Comparison of ENCODE assay signal across 8 cellular contexts in genomic region chr17:48037924-48038323, GRCh38. TPM values are rescaled to one million over a fixed set of nuclear protein-coding genes. Genes with fewer than 3 reads are reported as not detected.
DNase-seq lines count a peak whose midpoint lies in the region; TF ChIP-seq lines count a peak whose summit lies in the region.

No MANE protein-coding gene starts in this region.

- H2AFZ ChIP-seq in Loucy (ENCODE audit: low read length) = peak overlapping the region; percentile 78

- no peak for TF ChIP-seq CTCF in AG09309 (IDR thresholded peaks at IDR 0.05; ENCODE audit: control insufficient read depth, insufficient read depth, low read depth, low read length, missing control alignments)
- no peak for TF ChIP-seq CTCF in Loucy (conservative IDR thresholded peaks at IDR 0.05; ENCODE audit: low read length)
- no peak for TF ChIP-seq CTCF in colonic mucosa (IDR thresholded peaks at IDR 0.05)
- TF ChIP-seq CTCF in nephron (IDR thresholded peaks at IDR 0.05; ENCODE audit: unreplicated experiment in 3 of 3) = no peak

- H3K27me3 ChIP-seq in Loucy (ENCODE audit: insufficient read depth, low read length, poor library complexity, severe bottlenecking) = no peaks in the 10 kb centered on the region
- H3K27me3 ChIP-seq in colonic mucosa = no peaks in the 10 kb centered on the region

- no peaks in the 10 kb centered on the region for H3K9me2 ChIP-seq in Loucy (replicated peaks; ENCODE audit: low read depth, low read length)

- intact Hi-C loops in colonic mucosa (cut with DNase I) = no loop called here

- no peaks in the 10 kb centered on the region for H3K9me3 Mint-ChIP-seq in nephron

- H3K27ac Mint-ChIP-seq in nephron = peak overlapping the region; percentile 32 to 93 (median 62)

- peaks cover 14% of the 10 kb centered on the region for H3K27me3 Mint-ChIP-seq in nephron (ENCODE audit: low read depth)

- DNase-seq in AG09309 (ENCODE audit: low read depth) (no peak), colonic mucosa (no peak), SHP77 (lab: John Stamatoyannopoulos, UW) (no peak), NCI-H2227 treated with DMSO at 0.1 percent for 48 hours (lab: John Stamatoyannopoulos, UW) (no peak), NCI-H82 treated with DMSO at 0.1 percent for 48 hours (lab: John Stamatoyannopoulos, UW; ENCODE audit: unreplicated experiment) (no peak)
- no peak for DNase-seq in activated CD8-positive, alpha-beta memory T cell treated with anti-CD3 and anti-CD28 coated beads for 24 hours

- H3K4me2 ChIP-seq in Loucy (ENCODE audit: low read depth, low read length, poor library complexity, severe bottlenecking) = peak overlapping the region; percentile 60

- H3F3A ChIP-seq in Loucy (ENCODE audit: low read depth) = 0 out of 2 replicates have a peak, but pooled peaks cover 2% of the 10 kb centered on the region

- peak overlapping the region; percentile 86 to 93 (median 89) for H3K4me3 Mint-ChIP-seq in nephron

- H3K9ac ChIP-seq in Loucy (ENCODE audit: low read depth, low read length, poor library complexity, severe bottlenecking) (peak overlapping the region; percentile 36), colonic mucosa (ENCODE audit: low read depth in 2 of 2, low read length in 2 of 2) (peak overlapping the region; percentile 9 to 35)

- H4K20me1 ChIP-seq in Loucy (ENCODE audit: insufficient read depth, low read length, poor library complexity, severe bottlenecking) = no peaks in the 10 kb centered on the region

- no peak overlapping the region for H3K27ac ChIP-seq in colonic mucosa

- peak overlapping the region; percentile 48 for H3K4me3 ChIP-seq in AG09309 (ENCODE audit: control insufficient read depth, low read depth, low read length)
- H3K4me3 ChIP-seq in Loucy (ENCODE audit: low read length, poor library complexity, severe bottlenecking) = peak overlapping the region; percentile 79
- H3K4me3 ChIP-seq in colonic mucosa = no peak overlapping the region

- no peaks in the 10 kb centered on the region for H3K36me3 Mint-ChIP-seq in nephron (ENCODE audit: low read depth)

- H3K4me1 Mint-ChIP-seq in nephron = peaks cover 16% of the 10 kb centered on the region

- H3K36me3 ChIP-seq in Loucy (ENCODE audit: insufficient read depth, low read length) (no peaks in the 10 kb centered on the region), colonic mucosa (no peaks in the 10 kb centered on the region)

- H3K9me3 ChIP-seq in Loucy (ENCODE audit: insufficient read depth, low read depth, low read length) (no peaks in the 10 kb centered on the region), colonic mucosa (no peaks in the 10 kb centered on the region)

- peaks cover 7% of the 10 kb centered on the region for H3K4me1 ChIP-seq in Loucy (ENCODE audit: insufficient read depth, low read length, poor library complexity, severe bottlenecking)
- H3K4me1 ChIP-seq in colonic mucosa = peaks cover 5% of the 10 kb centered on the region

- no peaks in the 10 kb centered on the region for H3K79me2 ChIP-seq in Loucy (ENCODE audit: insufficient read depth, low read length)

RNA-seq across cellular contexts. Expression of gene COPZ2, which starts 0.3 kb away (rescaled TPM):
- total RNA-seq in colonic mucosa = 1 to 10 TPM; 4.3 to 9.9 TPM

RNA-seq across cellular contexts. Expression of gene NFE2L1, which starts 10.2 kb away (rescaled TPM):
- 100 to 1,000 TPM; 158 to 264 TPM for total RNA-seq in colonic mucosa
